ENCODE assay signal across 8 cellular contexts in the genomic region with DNA sequence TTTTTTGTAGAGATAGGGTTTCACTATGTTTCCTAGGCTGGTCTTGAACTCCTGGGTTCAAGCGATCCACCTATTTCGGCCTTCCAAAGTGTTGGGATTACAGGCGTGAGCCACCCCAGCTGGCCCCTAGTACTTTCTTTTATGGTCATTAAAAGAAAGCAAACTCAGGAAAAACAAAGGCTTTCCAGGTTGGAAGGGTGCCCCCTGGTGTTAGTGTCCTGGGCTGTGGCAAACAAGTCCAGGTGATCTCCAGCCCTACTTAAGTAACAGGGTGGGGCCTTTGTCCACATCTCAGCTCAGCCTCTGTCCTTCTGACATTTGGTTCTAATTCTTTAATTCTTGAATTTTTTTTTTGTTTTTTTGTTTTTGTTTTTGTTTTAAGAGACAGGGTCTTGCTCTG. TPM values are rescaled to one million over a fixed set of nuclear protein-coding genes. Genes with fewer than 3 reads are reported as not detected.
A peak's percentile ranks its signal among the peaks of the same experiment; 100 is the strongest.
DNase-seq lines count a peak whose midpoint lies in the region; ATAC-seq and TF ChIP-seq lines count a peak whose summit lies in the region.

No MANE protein-coding gene starts in this region.

- H3K4me1 ChIP-seq in body of pancreas (peaks cover 39% of the 10 kb centered on the region), mucosa of rectum (ENCODE audit: control insufficient read depth in 2 of 2, insufficient read depth in 2 of 2, low read length in 2 of 2) (peaks cover 48 to 60% of the 10 kb centered on the region in 2 donors)

- no peak for TF ChIP-seq POLR2A in body of pancreas (IDR thresholded peaks at IDR 0.05)

- H3K27me3 ChIP-seq in body of pancreas (no peaks in the 10 kb centered on the region), mucosa of rectum (ENCODE audit: control insufficient read depth in 2 of 2, insufficient read depth in 2 of 2, low read length in 2 of 2) (no peaks in the 10 kb centered on the region)

- no peak overlapping the region for H3K9ac ChIP-seq in mucosa of rectum (ENCODE audit: low read depth in 1 of 2, low read length in 2 of 2)

- no peak overlapping the region for H3K27ac ChIP-seq in body of pancreas
- peak overlapping the region; percentile 18 to 75 for H3K27ac ChIP-seq in mucosa of rectum (ENCODE audit: low read depth in 2 of 2, low read length in 2 of 2)

- H3K9me3 ChIP-seq in body of pancreas (no peaks in the 10 kb centered on the region), mucosa of rectum (ENCODE audit: control insufficient read depth in 2 of 2, low read length in 2 of 2) (no peaks in the 10 kb centered on the region)

- 68 to 69% methylated on average over 3 of the region's 3 CpGs for WGBS in body of pancreas, 2 donors

- H3K4me3 ChIP-seq in body of pancreas (no peak overlapping the region), mucosa of rectum (ENCODE audit: low read length in 2 of 2) (no peak overlapping the region)

- no peak for ATAC-seq in body of pancreas

- intact Hi-C loops in body of pancreas (cut with DNase I) = no loop called here

- peak; percentile 29 for DNase-seq in SIG-M5 treated with dmso at 0.1 percent for 504 hours (lab: John Stamatoyannopoulos, UW; ENCODE audit: unreplicated experiment)
- no peak for DNase-seq in SIG-M5 (lab: John Stamatoyannopoulos, UW)
- peak; percentile 11 for DNase-seq in NCI-H774 (lab: John Stamatoyannopoulos, UW)
- peak; percentile 51 to 71 (median 64) for DNase-seq in body of pancreas
- no peak for DNase-seq in hippocampal formation (lab: John Stamatoyannopoulos, UW)
- DNase-seq in NCI-H1436 (lab: John Stamatoyannopoulos, UW) = no peak
- DNase-seq in DMS114 treated with DMSO at 0.1 percent for 48 hours (lab: John Stamatoyannopoulos, UW; ENCODE audit: unreplicated experiment) = no peak

- H3K36me3 ChIP-seq in body of pancreas (replicated peaks in 1 of 2; ENCODE audit: insufficient read depth in 1 of 2, low read depth in 2 of 2) (no peaks in the 10 kb centered on the region), mucosa of rectum (ENCODE audit: control insufficient read depth in 2 of 2, insufficient read depth in 2 of 2, low read length in 2 of 2) (peaks cover 21 to 26% of the 10 kb centered on the region in 2 donors)

- TF ChIP-seq CTCF in body of pancreas (IDR thresholded peaks at IDR 0.05) = peak; percentile 21 to 47 (median 44)

RNA-seq across cellular contexts. Expression of gene IGFBP4, which starts 6.9 kb away (rescaled TPM):
- total RNA-seq in body of pancreas = 100 to 1,000 TPM in 1 of 2 donors, 10 to 100 TPM in 1; 88.7 to 315 TPM

RNA-seq across cellular contexts. Expression of gene TOP2A, which starts 32.5 kb away (rescaled TPM):
- total RNA-seq in body of pancreas = under 1 TPM in 1 of 2 donors, not detected in 1; 0.33 TPM

RNA-seq across cellular contexts. Expression of gene TNS4, which starts 51.2 kb away (rescaled TPM):
- not detected for total RNA-seq in body of pancreas

Comparison
In these comparisons a context has a peak if more than half of its experiments do, and no peak if none do; other contexts are left out.
1. DNase-seq: peak in SIG-M5 treated with dmso at 0.1 percent for 504 hours (single experiment), NCI-H774 (single experiment) and body of pancreas (4 of 4); none in SIG-M5 (single experiment), hippocampal formation (0 of 2), NCI-H1436 (single experiment) and DMS114 treated with DMSO at 0.1 percent for 48 hours (single experiment).
2. H3K27ac ChIP-seq: peak in mucosa of rectum (2 of 2); none in body of pancreas (0 of 4).